Comparison of ENCODE assay signal across 8 cellular contexts in genomic region chr1:185338719-185339622, GRCh38. TPM values are rescaled to one million over a fixed set of nuclear protein-coding genes. Genes with fewer than 3 reads are reported as not detected.
DNase-seq lines count a peak whose midpoint lies in the region; ATAC-seq and TF ChIP-seq lines count a peak whose summit lies in the region.

No MANE protein-coding gene starts in this region.

- peak; percentile 96 for ATAC-seq in HG02623 (IDR thresholded peaks at IDR 0.05; ENCODE audit: unreplicated experiment)
- peak; percentile 95 to 97 for ATAC-seq in stimulated activated naive B cell treated with anti-CD40 and anti-IgM and Interleukin-4, amounts not matched to agents 10 μg/mL and 1 μg/mL and 100 μg/mL, for 72 hours (replicated peaks)

- no peak overlapping the region for H3K9ac ChIP-seq in colonic mucosa (ENCODE audit: low read depth in 2 of 2, low read length in 2 of 2)

- peaks cover 21 to 25% of the 10 kb centered on the region in 2 donors for H3K4me1 Mint-ChIP-seq in stimulated activated naive B cell treated with anti-CD40 and anti-IgM and Interleukin-4, amounts not matched to agents 10 μg/mL and 1 μg/mL and 100 μg/mL, for 72 hours

- no peaks in the 10 kb centered on the region for H3K9me3 ChIP-seq in colonic mucosa

- H3K27me3 Mint-ChIP-seq in stimulated activated naive B cell treated with anti-CD40 and anti-IgM and Interleukin-4, amounts not matched to agents 10 μg/mL and 1 μg/mL and 100 μg/mL, for 72 hours = no peaks in the 10 kb centered on the region

- peak overlapping the region; percentile 21 to 45 for H3K4me3 Mint-ChIP-seq in stimulated activated naive B cell treated with anti-CD40 and anti-IgM and Interleukin-4, amounts not matched to agents 10 μg/mL and 1 μg/mL and 100 μg/mL, for 72 hours

- H3K27ac ChIP-seq in colonic mucosa = peak overlapping the region; percentile 51

- TF ChIP-seq CTCF in colonic mucosa (IDR thresholded peaks at IDR 0.05) = no peak

- no peaks in the 10 kb centered on the region for H3K36me3 Mint-ChIP-seq in stimulated activated naive B cell treated with anti-CD40 and anti-IgM and Interleukin-4, amounts not matched to agents 10 μg/mL and 1 μg/mL and 100 μg/mL, for 72 hours

- no peaks in the 10 kb centered on the region for H3K36me3 ChIP-seq in colonic mucosa

- H3K4me3 ChIP-seq in colonic mucosa = no peak overlapping the region

- DNase-seq in activated CD8-positive, alpha-beta memory T cell treated with anti-CD3 and anti-CD28 coated beads for 24 hours = peak; percentile 61
- no peak for DNase-seq in activated CD8-positive, alpha-beta memory T cell treated with anti-CD3 and anti-CD28 coated beads, Interleukin-2, amount 50 U/mL, for 48 hours
- DNase-seq in NCI-H226 (peak; percentile 26), colonic mucosa (peak; percentile 27), putamen (ENCODE audit: low spot score) (no peak), NCI-H524 treated with DMSO at 0.1 percent for 48 hours (lab: John Stamatoyannopoulos, UW) (no peak)
- peak; percentile 51 for DNase-seq in stimulated activated naive B cell treated with anti-CD40 and anti-IgM and Interleukin-4, amounts not matched to agents 10 μg/mL and 1 μg/mL and 100 μg/mL, for 72 hours

- H3K4me1 ChIP-seq in colonic mucosa = no peaks in the 10 kb centered on the region

- H3K27ac Mint-ChIP-seq in stimulated activated naive B cell treated with anti-CD40 and anti-IgM and Interleukin-4, amounts not matched to agents 10 μg/mL and 1 μg/mL and 100 μg/mL, for 72 hours = peak overlapping the region; percentile 74

- intact Hi-C loops in colonic mucosa (cut with DNase I) = no loop called here

- no peaks in the 10 kb centered on the region for H3K27me3 ChIP-seq in colonic mucosa

- H3K9me3 Mint-ChIP-seq in stimulated activated naive B cell treated with anti-CD40 and anti-IgM and Interleukin-4, amounts not matched to agents 10 μg/mL and 1 μg/mL and 100 μg/mL, for 72 hours = no peaks in the 10 kb centered on the region

RNA-seq across cellular contexts. Expression of gene IVNS1ABP, which starts 21.9 kb away (rescaled TPM):
- 100 to 1,000 TPM in 1 of 2 donors, 10 to 100 TPM in 1; 87.2 to 141 TPM for total RNA-seq in colonic mucosa

Comparison
In these comparisons a context has a peak if more than half of its experiments do, and no peak if none do; other contexts are left out.
1. DNase-seq: peak in activated CD8-positive, alpha-beta memory T cell treated with anti-CD3 and anti-CD28 coated beads for 24 hours (single experiment), NCI-H226 (single experiment), colonic mucosa (single experiment) and stimulated activated naive B cell treated with anti-CD40 and anti-IgM and Interleukin-4, amounts not matched to agents 10 μg/mL and 1 μg/mL and 100 μg/mL, for 72 hours (single experiment); none in activated CD8-positive, alpha-beta memory T cell treated with anti-CD3 and anti-CD28 coated beads, Interleukin-2, amount 50 U/mL, for 48 hours (single experiment), putamen (single experiment) and NCI-H524 treated with DMSO at 0.1 percent for 48 hours (single experiment).